Comparison of ENCODE assay signal across 8 cellular contexts in genomic region chr9:93501406-93501805, GRCh38. TPM values are rescaled to one million over a fixed set of nuclear protein-coding genes. Genes with fewer than 3 reads are reported as not detected.
DNase-seq lines count a peak whose midpoint lies in the region; ATAC-seq, FAIRE-seq and TF ChIP-seq lines count a peak whose summit lies in the region.

No MANE protein-coding gene starts in this region.

- DNase-seq in CD8-positive, alpha-beta T cell, result peak in 1 of 7 experiments; percentile 47
- DNase-seq in SJSA1 (ENCODE audit: low read depth in 1 of 2, low spot score in 2 of 2), result peak in 1 of 2 experiments; percentile 25
- DNase-seq in pancreas, result no peak
- no peak for DNase-seq in D341Med (ENCODE audit: low spot score)
- DNase-seq in RCC 7860 (ENCODE audit: low spot score), result no peak

- peaks cover 10% of the 10 kb centered on the region for H3K36me3 ChIP-seq in CD8-positive, alpha-beta T cell (ENCODE audit: insufficient read depth, low read length)
- H3K36me3 ChIP-seq in SJSA1 (peaks cover 60% of the 10 kb centered on the region), esophagus (ENCODE audit: control insufficient read depth in 2 of 2, insufficient read depth in 2 of 2, low read length in 1 of 2) (peaks cover 4 to 9% of the 10 kb centered on the region in 2 donors), pancreas (peaks cover 0 to 18% (median 8%) of the 10 kb centered on the region in 3 donors)

- POLR2A ChIA-PET in CD8-positive, alpha-beta T cell (lab: Charles Lee), result interaction anchor here (0.6 kb wide), 1 partner anchor 55 kb away, joined by 3 read pairs; no protein-coding TSS in a partner anchor

- H3K9me3 ChIP-seq in CD8-positive, alpha-beta T cell (ENCODE audit: low read length), result no peaks in the 10 kb centered on the region
- no peaks in the 10 kb centered on the region for H3K9me3 ChIP-seq in SJSA1 (replicated peaks)
- H3K9me3 ChIP-seq in esophagus (ENCODE audit: control insufficient read depth in 2 of 2, insufficient read depth in 1 of 2, low read depth in 1 of 2, low read length in 1 of 2), result no peaks in the 10 kb centered on the region
- no peaks in the 10 kb centered on the region for H3K9me3 ChIP-seq in pancreas

- 23 to 33% methylated on average over 4 of the region's 4 CpGs for WGBS in esophagus, 2 donors
- 59 to 61% methylated on average over 4 of the region's 4 CpGs for WGBS in pancreas, 2 donors

- peaks cover 79% of the 10 kb centered on the region for H3K36me3 Mint-ChIP-seq in CD8-positive, alpha-beta T cell

- intact Hi-C loops in CD8-positive, alpha-beta T cell (cut with DNase I, micrococcal nuclease), result loop anchor here (5.0 kb wide), 1 partner anchor 49 kb away; the partner anchor contains the start of genes FAM120A (in 2 of the 2) and FAM120AOS (in 2 of the 2)
- intact Hi-C loops in pancreas (cut with DNase I), result no loop called here

- no peak overlapping the region for H3K27ac ChIP-seq in CD8-positive, alpha-beta T cell (ENCODE audit: low read depth, low read length)
- H3K27ac ChIP-seq in SJSA1, result peak overlapping the region; percentile 14; the same call in 1 of the 2 replicates
- peak overlapping the region in 1 of 2 donors; percentile 40 for H3K27ac ChIP-seq in esophagus (ENCODE audit: low read depth in 2 of 2, low read length in 1 of 2)
- H3K27ac ChIP-seq in pancreas, result peak overlapping the region in 2 of 4 donors; percentile 12 to 35

- H3K4me3 ChIP-seq in CD8-positive, alpha-beta T cell (ENCODE audit: low read depth, low read length), result peak overlapping the region; percentile 41
- H3K4me3 ChIP-seq in SJSA1 (peak overlapping the region; percentile 25), esophagus (ENCODE audit: low read depth in 1 of 2, low read length in 2 of 2) (peak overlapping the region; percentile 35 to 44), pancreas (no peak overlapping the region)

- peak; percentile 51 for ATAC-seq in CD8-positive, alpha-beta T cell
- ATAC-seq in pancreas (peak in 3 of 4 donors; percentile 37 to 54 (median 37)), GM21526 (IDR thresholded peaks at IDR 0.05; ENCODE audit: low FRiP score, unreplicated experiment) (no peak), HG02571 (IDR thresholded peaks at IDR 0.05; ENCODE audit: unreplicated experiment) (no peak)

- CTCF ChIA-PET in CD8-positive, alpha-beta T cell (lab: Charles Lee), result no interaction called here

- H3K4me3 Mint-ChIP-seq in CD8-positive, alpha-beta T cell, result peak overlapping the region; percentile 88

- no peak for TF ChIP-seq CTCF in CD8-positive, alpha-beta T cell (IDR thresholded peaks at IDR 0.05)
- TF ChIP-seq CTCF in pancreas (IDR thresholded peaks at IDR 0.05), result no peak

- H3K27me3 Mint-ChIP-seq in CD8-positive, alpha-beta T cell (ENCODE audit: low read depth), result no peaks in the 10 kb centered on the region

- H3K4me1 ChIP-seq in CD8-positive, alpha-beta T cell (ENCODE audit: insufficient read depth, low read length), result peaks cover 12% of the 10 kb centered on the region
- H3K4me1 ChIP-seq in SJSA1 (replicated peaks) (peaks cover 13% of the 10 kb centered on the region), esophagus (ENCODE audit: control insufficient read depth in 2 of 2, insufficient read depth in 2 of 2, low read length in 1 of 2) (no peaks in the 10 kb centered on the region), pancreas (peaks cover 0 to 8% (median 0%) of the 10 kb centered on the region in 3 donors)

- H3K4me1 Mint-ChIP-seq in CD8-positive, alpha-beta T cell (ENCODE audit: low read depth), result peaks cover 56% of the 10 kb centered on the region

- no peaks in the 10 kb centered on the region for H3K9me3 Mint-ChIP-seq in CD8-positive, alpha-beta T cell

- H3K27me3 ChIP-seq in CD8-positive, alpha-beta T cell (ENCODE audit: insufficient read depth, low read length), result no peaks in the 10 kb centered on the region
- H3K27me3 ChIP-seq in SJSA1 (replicated peaks), result no peaks in the 10 kb centered on the region
- H3K27me3 ChIP-seq in esophagus (ENCODE audit: control insufficient read depth in 1 of 2, insufficient read depth in 2 of 2, low read length in 2 of 2), result no peaks in the 10 kb centered on the region
- H3K27me3 ChIP-seq in pancreas, result no peaks in the 10 kb centered on the region

- FAIRE-seq in pancreas (lab: Jason Lieb, UNC) (no peak), RCC 7860 (lab: Jason Lieb, UNC) (no peak)

- peak overlapping the region; percentile 89 for H3K27ac Mint-ChIP-seq in CD8-positive, alpha-beta T cell

RNA-seq across cellular contexts. Expression of gene FAM120AOS, which starts 48.0 kb away (rescaled TPM):
- 10 to 100 TPM; 40.3 to 40.7 TPM for total RNA-seq in CD8-positive, alpha-beta T cell
- total RNA-seq in SJSA1 (2014; rRNA removed; shearing (Covaris generic)), result 29.2 and 29.3 TPM in 2 replicates
- polyA plus RNA-seq in esophagus (10 to 100 TPM; 19.6 to 23.7 TPM), pancreas (10 to 100 TPM; 15.7 to 28.1 TPM)
- total RNA-seq in pancreas, result 10 to 100 TPM; 18.0 to 26.9 (median 21.3) TPM

RNA-seq across cellular contexts. Expression of gene FAM120A, which starts 49.9 kb away (rescaled TPM):
- 10 to 100 TPM; 39.4 to 39.7 TPM for total RNA-seq in CD8-positive, alpha-beta T cell
- 41.9 and 73.3 TPM in 2 replicates for total RNA-seq in SJSA1 (2014; rRNA removed; shearing (Covaris generic))
- 10 to 100 TPM; 31.3 to 32.1 TPM for polyA plus RNA-seq in esophagus
- total RNA-seq in pancreas, result 10 to 100 TPM; 47.1 to 66.4 (median 59.2) TPM
- polyA plus RNA-seq in pancreas, result 10 to 100 TPM; 24.2 to 33.2 TPM

Comparison
In these comparisons a context has a peak if more than half of its experiments do, and no peak if none do; other contexts are left out.
1. ATAC-seq: peak in CD8-positive, alpha-beta T cell (single experiment) and pancreas (3 of 4); none in GM21526 (single experiment) and HG02571 (single experiment).
2. H3K4me3 ChIP-seq: peak in CD8-positive, alpha-beta T cell (single experiment), SJSA1 (single experiment) and esophagus (2 of 2); none in pancreas (0 of 4).
3. intact Hi-C loops: an anchor here in CD8-positive, alpha-beta T cell (5.0 kb wide); none called in pancreas.